Comparison of ENCODE assay signal across 1 cellular context in genomic region chr2:85437488-85438290, GRCh38.
TF ChIP-seq lines count a peak whose summit lies in the region.

No MANE protein-coding gene starts in this region.

TF ChIP-seq in K562, 482 proteins besides CTCF, POLR2A, EP300 and RAD21 (continued from another document):
- TF ChIP-seq ZNF395 (CRISPR knock-in tag; IDR thresholded peaks at IDR 0.05) (peak; percentile 81; the same call in 1 of the 2 replicates), PHF21A (IDR thresholded peaks at IDR 0.05; ENCODE audit: borderline replicate concordance, low read depth) (no peak), RBFOX2 (IDR thresholded peaks at IDR 0.05; ENCODE audit: low read depth, low read length) (peak; percentile 90), POLR2G (IDR thresholded peaks at IDR 0.05; ENCODE audit: low read depth, low read length) (peak; percentile 85), SREBF2 (CRISPR knock-in tag; IDR thresholded peaks at IDR 0.05) (no peak), HNRNPLL (IDR thresholded peaks at IDR 0.05; ENCODE audit: low read depth, low read length, poor library complexity, severe bottlenecking) (peak; percentile 76), GATAD2B (IDR thresholded peaks at IDR 0.05; ENCODE audit: borderline replicate concordance) (peak; percentile 54; the same call in 1 of the 2 replicates), NFE2 (IDR thresholded peaks at IDR 0.05; ENCODE audit: low read depth) (peak; percentile 91), NR2C2 (CRISPR knock-in tag; IDR thresholded peaks at IDR 0.05) (no peak), NR2C2 (tag; IDR thresholded peaks at IDR 0.05) (peak; percentile 63; the same call in 1 of the 2 replicates), L3MBTL2 (IDR thresholded peaks at IDR 0.05) (peak; percentile 95), ZNF589 (CRISPR knock-in tag; IDR thresholded peaks at IDR 0.05; ENCODE audit: low read depth) (no peak; the same call in none of the 2 replicates), CTBP1 (IDR thresholded peaks at IDR 0.05; ENCODE audit: borderline replicate concordance) (peak; percentile 60), ETS1 (conservative IDR thresholded peaks at IDR 0.05; ENCODE audit: control insufficient read depth, low read depth, low read length) (peak; percentile 45; the same call in 1 of the 2 replicates), LCOR (CRISPR knock-in tag; IDR thresholded peaks at IDR 0.05) (no peak), ELF1 (tag; IDR thresholded peaks at IDR 0.05) (peak; percentile 44; the same call in 1 of the 2 replicates), SLC30A9 (CRISPR knock-in tag; IDR thresholded peaks at IDR 0.05) (no peak), ARID2 (IDR thresholded peaks at IDR 0.05) (no peak), JUNB (CRISPR knock-in tag; conservative IDR thresholded peaks at IDR 0.05) (no peak), ZNF766 (CRISPR knock-in tag; conservative IDR thresholded peaks at IDR 0.05) (peak; percentile 54; the same call in 1 of the 2 replicates), TEAD1 (CRISPR knock-in tag; IDR thresholded peaks at IDR 0.05) (no peak), YY1 (IDR thresholded peaks at IDR 0.05; ENCODE audit: borderline replicate concordance in 1 of 3, control insufficient read depth in 1 of 3, extremely low read depth in 1 of 3, insufficient read depth in 3 of 3, insufficient read length in 1 of 3, insufficient replicate concordance in 2 of 3, low read depth in 1 of 3, low read length in 2 of 3) (no peak), EP400 (IDR thresholded peaks at IDR 0.05) (peak; percentile 91), ZNF57 (CRISPR knock-in tag; IDR thresholded peaks at IDR 0.05) (no peak), ZNF583 (CRISPR knock-in tag; IDR thresholded peaks at IDR 0.05) (peak; percentile 77), TFE3 (CRISPR knock-in tag; IDR thresholded peaks at IDR 0.05) (peak; percentile 50), SMAD4 (CRISPR knock-in tag; conservative IDR thresholded peaks at IDR 0.05) (peak; percentile 87), NR4A1 (CRISPR knock-in tag; IDR thresholded peaks at IDR 0.05) (no peak), NR4A1 (tag; IDR thresholded peaks at IDR 0.05) (peak; percentile 54; the same call in 1 of the 2 replicates), RFX5 (IDR thresholded peaks at IDR 0.05; ENCODE audit: low read depth, low read length) (no peak), GABPA (tag; conservative IDR thresholded peaks at IDR 0.05; ENCODE audit: low read depth) (peak; percentile 84), PHF8 (IDR thresholded peaks at IDR 0.05; ENCODE audit: borderline replicate concordance, low read length) (peak; percentile 14; the same call in 1 of the 2 replicates), ZNF175 (CRISPR knock-in tag; IDR thresholded peaks at IDR 0.05; ENCODE audit: low read depth) (peak; percentile 63; the same call in 1 of the 2 replicates), CBX1 (IDR thresholded peaks at IDR 0.05; ENCODE audit: low read depth) (peak; percentile 32; the same call in 1 of the 2 replicates), HDAC1 (IDR thresholded peaks at IDR 0.05) (peak in 1 of 2 experiments; percentile 40; a peak in 1 of 4 replicates), MYNN (IDR thresholded peaks at IDR 0.05) (no peak), MYNN (CRISPR knock-in tag; IDR thresholded peaks at IDR 0.05) (no peak), KLF13 (tag; IDR thresholded peaks at IDR 0.05; ENCODE audit: borderline replicate concordance, low read depth) (0 out of 2 replicates have a peak, but pooled peaks have one; percentile 47), CXXC5 (CRISPR knock-in tag; IDR thresholded peaks at IDR 0.05) (peak; percentile 89), ZNF12 (CRISPR knock-in tag; IDR thresholded peaks at IDR 0.05) (no peak), MYC (IDR thresholded peaks at IDR 0.05; ENCODE audit: low read depth, low read length) (peak; percentile 94), MYC (CRISPR knock-in tag; IDR thresholded peaks at IDR 0.05; ENCODE audit: borderline replicate concordance, low read depth) (no peak), CCNT2 (IDR thresholded peaks at IDR 0.05; ENCODE audit: borderline replicate concordance, extremely low read depth, insufficient read length, low read depth, low read length) (peak; percentile 87)
- TF ChIP-seq, protein P1, sequence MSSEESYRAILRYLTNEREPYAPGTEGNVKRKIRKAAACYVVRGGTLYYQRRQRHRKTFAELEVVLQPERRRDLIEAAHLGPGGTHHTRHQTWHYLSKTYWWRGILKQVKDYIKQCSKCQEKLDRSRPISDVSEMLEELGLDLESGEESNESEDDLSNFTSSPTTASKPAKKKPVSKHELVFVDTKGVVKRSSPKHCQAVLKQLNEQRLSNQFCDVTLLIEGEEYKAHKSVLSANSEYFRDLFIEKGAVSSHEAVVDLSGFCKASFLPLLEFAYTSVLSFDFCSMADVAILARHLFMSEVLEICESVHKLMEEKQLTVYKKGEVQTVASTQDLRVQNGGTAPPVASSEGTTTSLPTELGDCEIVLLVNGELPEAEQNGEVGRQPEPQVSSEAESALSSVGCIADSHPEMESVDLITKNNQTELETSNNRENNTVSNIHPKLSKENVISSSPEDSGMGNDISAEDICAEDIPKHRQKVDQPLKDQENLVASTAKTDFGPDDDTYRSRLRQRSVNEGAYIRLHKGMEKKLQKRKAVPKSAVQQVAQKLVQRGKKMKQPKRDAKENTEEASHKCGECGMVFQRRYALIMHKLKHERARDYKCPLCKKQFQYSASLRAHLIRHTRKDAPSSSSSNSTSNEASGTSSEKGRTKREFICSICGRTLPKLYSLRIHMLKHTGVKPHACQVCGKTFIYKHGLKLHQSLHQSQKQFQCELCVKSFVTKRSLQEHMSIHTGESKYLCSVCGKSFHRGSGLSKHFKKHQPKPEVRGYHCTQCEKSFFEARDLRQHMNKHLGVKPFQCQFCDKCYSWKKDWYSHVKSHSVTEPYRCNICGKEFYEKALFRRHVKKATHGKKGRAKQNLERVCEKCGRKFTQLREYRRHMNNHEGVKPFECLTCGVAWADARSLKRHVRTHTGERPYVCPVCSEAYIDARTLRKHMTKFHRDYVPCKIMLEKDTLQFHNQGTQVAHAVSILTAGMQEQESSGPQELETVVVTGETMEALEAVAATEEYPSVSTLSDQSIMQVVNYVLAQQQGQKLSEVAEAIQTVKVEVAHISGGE (CRISPR knock-in tag; IDR thresholded peaks at IDR 0.05): peak in 1 of 3 experiments; percentile 53; a peak in 1 of 6 replicates
- TF ChIP-seq, protein P2, sequence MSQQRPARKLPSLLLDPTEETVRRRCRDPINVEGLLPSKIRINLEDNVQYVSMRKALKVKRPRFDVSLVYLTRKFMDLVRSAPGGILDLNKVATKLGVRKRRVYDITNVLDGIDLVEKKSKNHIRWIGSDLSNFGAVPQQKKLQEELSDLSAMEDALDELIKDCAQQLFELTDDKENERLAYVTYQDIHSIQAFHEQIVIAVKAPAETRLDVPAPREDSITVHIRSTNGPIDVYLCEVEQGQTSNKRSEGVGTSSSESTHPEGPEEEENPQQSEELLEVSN (IDR thresholded peaks at IDR 0.05; ENCODE audit: borderline replicate concordance in 1 of 2, extremely low read depth in 1 of 2, insufficient read depth in 1 of 2, insufficient read length in 1 of 2, low read depth in 1 of 2, low read length in 1 of 2, poor library complexity in 1 of 2, severe bottlenecking in 1 of 2): peak; percentile 69 to 90
- TF ChIP-seq, protein P3, sequence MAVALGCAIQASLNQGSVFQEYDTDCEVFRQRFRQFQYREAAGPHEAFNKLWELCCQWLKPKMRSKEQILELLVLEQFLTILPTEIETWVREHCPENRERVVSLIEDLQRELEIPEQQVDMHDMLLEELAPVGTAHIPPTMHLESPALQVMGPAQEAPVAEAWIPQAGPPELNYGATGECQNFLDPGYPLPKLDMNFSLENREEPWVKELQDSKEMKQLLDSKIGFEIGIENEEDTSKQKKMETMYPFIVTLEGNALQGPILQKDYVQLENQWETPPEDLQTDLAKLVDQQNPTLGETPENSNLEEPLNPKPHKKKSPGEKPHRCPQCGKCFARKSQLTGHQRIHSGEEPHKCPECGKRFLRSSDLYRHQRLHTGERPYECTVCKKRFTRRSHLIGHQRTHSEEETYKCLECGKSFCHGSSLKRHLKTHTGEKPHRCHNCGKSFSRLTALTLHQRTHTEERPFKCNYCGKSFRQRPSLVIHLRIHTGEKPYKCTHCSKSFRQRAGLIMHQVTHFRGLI (CRISPR knock-in tag; IDR thresholded peaks at IDR 0.05): 0 out of 2 replicates have a peak, but pooled peaks have one; percentile 34
- TF ChIP-seq, protein P4, sequence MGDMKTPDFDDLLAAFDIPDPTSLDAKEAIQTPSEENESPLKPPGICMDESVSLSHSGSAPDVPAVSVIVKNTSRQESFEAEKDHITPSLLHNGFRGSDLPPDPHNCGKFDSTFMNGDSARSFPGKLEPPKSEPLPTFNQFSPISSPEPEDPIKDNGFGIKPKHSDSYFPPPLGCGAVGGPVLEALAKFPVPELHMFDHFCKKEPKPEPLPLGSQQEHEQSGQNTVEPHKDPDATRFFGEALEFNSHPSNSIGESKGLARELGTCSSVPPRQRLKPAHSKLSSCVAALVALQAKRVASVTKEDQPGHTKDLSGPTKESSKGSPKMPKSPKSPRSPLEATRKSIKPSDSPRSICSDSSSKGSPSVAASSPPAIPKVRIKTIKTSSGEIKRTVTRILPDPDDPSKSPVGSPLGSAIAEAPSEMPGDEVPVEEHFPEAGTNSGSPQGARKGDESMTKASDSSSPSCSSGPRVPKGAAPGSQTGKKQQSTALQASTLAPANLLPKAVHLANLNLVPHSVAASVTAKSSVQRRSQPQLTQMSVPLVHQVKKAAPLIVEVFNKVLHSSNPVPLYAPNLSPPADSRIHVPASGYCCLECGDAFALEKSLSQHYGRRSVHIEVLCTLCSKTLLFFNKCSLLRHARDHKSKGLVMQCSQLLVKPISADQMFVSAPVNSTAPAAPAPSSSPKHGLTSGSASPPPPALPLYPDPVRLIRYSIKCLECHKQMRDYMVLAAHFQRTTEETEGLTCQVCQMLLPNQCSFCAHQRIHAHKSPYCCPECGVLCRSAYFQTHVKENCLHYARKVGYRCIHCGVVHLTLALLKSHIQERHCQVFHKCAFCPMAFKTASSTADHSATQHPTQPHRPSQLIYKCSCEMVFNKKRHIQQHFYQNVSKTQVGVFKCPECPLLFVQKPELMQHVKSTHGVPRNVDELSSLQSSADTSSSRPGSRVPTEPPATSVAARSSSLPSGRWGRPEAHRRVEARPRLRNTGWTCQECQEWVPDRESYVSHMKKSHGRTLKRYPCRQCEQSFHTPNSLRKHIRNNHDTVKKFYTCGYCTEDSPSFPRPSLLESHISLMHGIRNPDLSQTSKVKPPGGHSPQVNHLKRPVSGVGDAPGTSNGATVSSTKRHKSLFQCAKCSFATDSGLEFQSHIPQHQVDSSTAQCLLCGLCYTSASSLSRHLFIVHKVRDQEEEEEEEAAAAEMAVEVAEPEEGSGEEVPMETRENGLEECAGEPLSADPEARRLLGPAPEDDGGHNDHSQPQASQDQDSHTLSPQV (IDR thresholded peaks at IDR 0.05): peak; percentile 93
- TF ChIP-seq, protein P5, sequence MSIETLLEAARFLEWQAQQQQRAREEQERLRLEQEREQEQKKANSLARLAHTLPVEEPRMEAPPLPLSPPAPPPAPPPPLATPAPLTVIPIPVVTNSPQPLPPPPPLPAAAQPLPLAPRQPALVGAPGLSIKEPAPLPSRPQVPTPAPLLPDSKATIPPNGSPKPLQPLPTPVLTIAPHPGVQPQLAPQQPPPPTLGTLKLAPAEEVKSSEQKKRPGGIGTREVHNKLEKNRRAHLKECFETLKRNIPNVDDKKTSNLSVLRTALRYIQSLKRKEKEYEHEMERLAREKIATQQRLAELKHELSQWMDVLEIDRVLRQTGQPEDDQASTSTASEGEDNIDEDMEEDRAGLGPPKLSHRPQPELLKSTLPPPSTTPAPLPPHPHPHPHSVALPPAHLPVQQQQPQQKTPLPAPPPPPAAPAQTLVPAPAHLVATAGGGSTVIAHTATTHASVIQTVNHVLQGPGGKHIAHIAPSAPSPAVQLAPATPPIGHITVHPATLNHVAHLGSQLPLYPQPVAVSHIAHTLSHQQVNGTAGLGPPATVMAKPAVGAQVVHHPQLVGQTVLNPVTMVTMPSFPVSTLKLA (conservative IDR thresholded peaks at IDR 0.05): peak in 1 of 2 experiments; percentile 82; a peak in 3 of 4 replicates
- TF ChIP-seq, protein P6, sequence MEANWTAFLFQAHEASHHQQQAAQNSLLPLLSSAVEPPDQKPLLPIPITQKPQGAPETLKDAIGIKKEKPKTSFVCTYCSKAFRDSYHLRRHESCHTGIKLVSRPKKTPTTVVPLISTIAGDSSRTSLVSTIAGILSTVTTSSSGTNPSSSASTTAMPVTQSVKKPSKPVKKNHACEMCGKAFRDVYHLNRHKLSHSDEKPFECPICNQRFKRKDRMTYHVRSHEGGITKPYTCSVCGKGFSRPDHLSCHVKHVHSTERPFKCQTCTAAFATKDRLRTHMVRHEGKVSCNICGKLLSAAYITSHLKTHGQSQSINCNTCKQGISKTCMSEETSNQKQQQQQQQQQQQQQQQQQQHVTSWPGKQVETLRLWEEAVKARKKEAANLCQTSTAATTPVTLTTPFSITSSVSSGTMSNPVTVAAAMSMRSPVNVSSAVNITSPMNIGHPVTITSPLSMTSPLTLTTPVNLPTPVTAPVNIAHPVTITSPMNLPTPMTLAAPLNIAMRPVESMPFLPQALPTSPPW (CRISPR knock-in tag; IDR thresholded peaks at IDR 0.05): peak; percentile 84
TF ChIP-seq in K562: peak in this region for 70.
